14 cellular contexts compared by ENCODE assay signal in genomic region chr7:151744051-151744580, GRCh38.
"Had no signal": no experiment of that assay in that cellular context is flagged by ENCODE, and none has a peak within 500 bp of the region (broad histone marks: within the 10 kb centered on the region; RNA-seq: fewer than 3 reads in every experiment).

No MANE protein-coding gene starts in this region.

- H3K27me3 ChIP-seq: colonic mucosa, pancreas had no signal

- H3K9me3 ChIP-seq: colonic mucosa, pancreas had no signal

- H3K9me3 Mint-ChIP-seq: activated CD4-positive, alpha-beta memory T cell treated with anti-CD3 and anti-CD28 coated beads, Interleukin-2, amount 10 ng/mL, durations not matched to agents 7 days and 5 days; activated T-cell treated with anti-CD3 and anti-CD28 coated beads, Interleukin-2, amount 50 U/mL, for 72 hours; neural crest cell; stimulated activated memory B cell treated with anti-CD40 and anti-IgM and Interleukin-4, amounts not matched to agents 10 μg/mL and 1 μg/mL and 100 μg/mL, for 72 hours; T-cell; type B pancreatic cell had no signal

- H3K4me3 ChIP-seq: colonic mucosa had no signal

- ATAC-seq: activated CD4-positive, alpha-beta T cell treated with anti-CD3 and anti-CD28 coated beads for 36 hours; activated T-cell treated with anti-CD3 and anti-CD28 coated beads, Interleukin-2, amount 50 U/mL, for 72 hours; stimulated activated memory B cell treated with anti-CD40 and anti-IgM and Interleukin-4, amounts not matched to agents 10 μg/mL and 1 μg/mL and 100 μg/mL, for 72 hours; T-cell had no signal

- DNase-seq: activated CD4-positive, alpha-beta memory T cell treated with anti-CD3 and anti-CD28 coated beads, Interleukin-2, amount 10 ng/mL, durations not matched to agents 7 days and 5 days; activated CD4-positive, alpha-beta T cell treated with anti-CD3 and anti-CD28 coated beads for 36 hours; activated naive CD4-positive, alpha-beta T cell; activated T-cell treated with anti-CD3 and anti-CD28 coated beads, Interleukin-2, amount 50 U/mL, for 72 hours; colonic mucosa; effector memory CD4-positive, alpha-beta T cell; mesendoderm; pancreas; T-cell had no signal

- H3K36me3 Mint-ChIP-seq: type B pancreatic cell had no signal

- H3K27ac ChIP-seq: epithelial cell of prostate, VCaP had no signal

- H3K4me3 Mint-ChIP-seq: activated CD4-positive, alpha-beta memory T cell treated with anti-CD3 and anti-CD28 coated beads, Interleukin-2, amount 10 ng/mL, durations not matched to agents 7 days and 5 days; activated CD4-positive, alpha-beta T cell treated with anti-CD3 and anti-CD28 coated beads for 36 hours; neural crest cell; stimulated activated memory B cell treated with anti-CD40 and anti-IgM and Interleukin-4, amounts not matched to agents 10 μg/mL and 1 μg/mL and 100 μg/mL, for 72 hours; type B pancreatic cell had no signal

- H3K27ac Mint-ChIP-seq: activated CD4-positive, alpha-beta memory T cell treated with anti-CD3 and anti-CD28 coated beads, Interleukin-2, amount 10 ng/mL, durations not matched to agents 7 days and 5 days; activated T-cell treated with anti-CD3 and anti-CD28 coated beads, Interleukin-2, amount 50 U/mL, for 72 hours; stimulated activated memory B cell treated with anti-CD40 and anti-IgM and Interleukin-4, amounts not matched to agents 10 μg/mL and 1 μg/mL and 100 μg/mL, for 72 hours; T-cell had no signal

- H3K36me3 ChIP-seq: colonic mucosa, pancreas had no signal

- H3K27me3 Mint-ChIP-seq: activated CD4-positive, alpha-beta memory T cell treated with anti-CD3 and anti-CD28 coated beads, Interleukin-2, amount 10 ng/mL, durations not matched to agents 7 days and 5 days; activated CD4-positive, alpha-beta T cell treated with anti-CD3 and anti-CD28 coated beads for 36 hours; stimulated activated memory B cell treated with anti-CD40 and anti-IgM and Interleukin-4, amounts not matched to agents 10 μg/mL and 1 μg/mL and 100 μg/mL, for 72 hours; T-cell; type B pancreatic cell had no signal
